ENCODE assay signal across 17 cellular contexts in genomic region chrX:47178337-47178736, GRCh38. TPM values are rescaled to one million over a fixed set of nuclear protein-coding genes. Genes with fewer than 3 reads are reported as not detected.
DNase-seq lines count a peak whose midpoint lies in the region; FAIRE-seq and TF ChIP-seq lines count a peak whose summit lies in the region.
"Had no signal": no experiment of that assay in that cellular context is flagged by ENCODE, and none has a peak within 500 bp of the region (broad histone marks: within the 10 kb centered on the region; RNA-seq: fewer than 3 reads in every experiment).

No MANE protein-coding gene starts in this region.

- H3K27ac ChIP-seq in RWPE1 (peak overlapping the region; percentile 8; the same call in 1 of the 2 replicates), endodermal cell (ENCODE audit: low read depth, low read length) (no peak overlapping the region)
- H3K27ac ChIP-seq: HL-60 had no signal

- CTCF ChIA-PET in RWPE1 (lab: Yijun Ruan, JAX) (no interaction called here), HEK293T (lab: Yijun Ruan, JAX) (no interaction called here)

- peaks cover 57% of the 10 kb centered on the region for H3K9me3 Mint-ChIP-seq in endodermal cell
- peaks cover 12% of the 10 kb centered on the region for H3K9me3 Mint-ChIP-seq in progenitor cell of endocrine pancreas (ENCODE audit: low read depth)
- H3K9me3 Mint-ChIP-seq: CD4-positive, alpha-beta T cell had no signal

- H3K4me1 Mint-ChIP-seq in endodermal cell, result no peaks in the 10 kb centered on the region
- no peaks in the 10 kb centered on the region for H3K4me1 Mint-ChIP-seq in progenitor cell of endocrine pancreas (ENCODE audit: low read depth)
- H3K4me1 Mint-ChIP-seq: B cell had no signal

- H3K27me3 ChIP-seq in endodermal cell (ENCODE audit: control insufficient read depth, insufficient read depth, low read length, poor library complexity, severe bottlenecking), result no peaks in the 10 kb centered on the region

- H3K36me3 Mint-ChIP-seq in endodermal cell (ENCODE audit: low read depth) (peaks cover 51% of the 10 kb centered on the region), progenitor cell of endocrine pancreas (ENCODE audit: insufficient read depth) (peaks cover 14% of the 10 kb centered on the region)

- no peak overlapping the region for H3K9ac ChIP-seq in endodermal cell (ENCODE audit: extremely low read depth, low read length, poor library complexity, severe bottlenecking)

- peak; percentile 47 for FAIRE-seq in GM12891 (lab: Jason Lieb, UNC)
- FAIRE-seq: D721Med had no signal

- DNase-seq in GM12891 (ENCODE audit: insufficient read length, low spot score) (no peak), RWPE1 (ENCODE audit: low spot score) (no peak), endodermal cell (peak; percentile 18), progenitor cell of endocrine pancreas (ENCODE audit: low spot score, unreplicated experiment) (no peak), NCI-H2081 treated with DMSO at 0.1 percent for 48 hours (lab: John Stamatoyannopoulos, UW) (no peak), GF-D8 (lab: John Stamatoyannopoulos, UW) (no peak), HEK293T (ENCODE audit: extremely low spot score) (no peak)
- DNase-seq: CD4-positive, alpha-beta T cell; DND-41; GDM1; GM23248; NCI-H345; NCI-H69; NK-92 treated with Interleukin-12 subunit alpha and Interleukin-12 subunit beta, amount 100 ng/mL, for 24 hours had no signal

- POLR2A ChIA-PET in RWPE1 (lab: Yijun Ruan, JAX; ENCODE audit: low non-redundant PET), result no interaction called here
- POLR2A ChIA-PET in HEK293T (lab: Yijun Ruan, JAX), result no interaction called here

- H3K27ac Mint-ChIP-seq in endodermal cell, result no peak overlapping the region
- peak overlapping the region; percentile 81 for H3K27ac Mint-ChIP-seq in progenitor cell of endocrine pancreas
- H3K27ac Mint-ChIP-seq: B cell; CD4-positive, alpha-beta T cell had no signal

- WGBS in endodermal cell (ENCODE audit: insufficient coverage in 1 of 2, insufficient read length in 1 of 2), 2 experiments, result 90 to 98% methylated on average over 2 to 5 of the region's 5 CpGs

- H3K4me3 ChIP-seq in endodermal cell (ENCODE audit: low read length), result no peak overlapping the region
- H3K4me3 ChIP-seq: GM23248 had no signal

- H3K9me3 ChIP-seq in endodermal cell (ENCODE audit: control insufficient read depth, low read length), result no peaks in the 10 kb centered on the region

- H3K4me3 Mint-ChIP-seq in endodermal cell (no peak overlapping the region), progenitor cell of endocrine pancreas (ENCODE audit: low read depth) (no peak overlapping the region)
- H3K4me3 Mint-ChIP-seq: B cell; CD4-positive, alpha-beta T cell had no signal

- H3K27me3 Mint-ChIP-seq in endodermal cell (ENCODE audit: insufficient read depth) (no peaks in the 10 kb centered on the region), progenitor cell of endocrine pancreas (no peaks in the 10 kb centered on the region)
- H3K27me3 Mint-ChIP-seq: B cell; CD4-positive, alpha-beta T cell had no signal

- no peaks in the 10 kb centered on the region for H3K4me1 ChIP-seq in endodermal cell (ENCODE audit: control insufficient read depth, insufficient read depth, low read length)

- TF ChIP-seq CTCF in RWPE1 (conservative IDR thresholded peaks at IDR 0.05; ENCODE audit: low read depth), result no peak
- no peak for TF ChIP-seq CTCF in endodermal cell (conservative IDR thresholded peaks at IDR 0.05)
- TF ChIP-seq CTCF in progenitor cell of endocrine pancreas (IDR thresholded peaks at IDR 0.05; ENCODE audit: unreplicated experiment), result no peak

- TF ChIP-seq POLR2A in GM12891 (IDR thresholded peaks at IDR 0.05; ENCODE audit: low read depth, low read length), result no peak

- H3K36me3 ChIP-seq in endodermal cell (ENCODE audit: control insufficient read depth, insufficient read depth, low read length), result peaks cover 15% of the 10 kb centered on the region

TF ChIP-seq in GM12891, 5 proteins besides CTCF, POLR2A, EP300 and RAD21:
- TF ChIP-seq PAX5 (IDR thresholded peaks at IDR 0.05; ENCODE audit: insufficient read depth, low read length, severe bottlenecking), result no peak

TF ChIP-seq in HEK293T, 16 proteins besides CTCF, POLR2A, EP300 and RAD21:
- TF ChIP-seq FOXK2 (IDR thresholded peaks at IDR 0.05) (no peak), LEF1 (IDR thresholded peaks at IDR 0.05; ENCODE audit: borderline replicate concordance) (no peak), FOXM1 (IDR thresholded peaks at IDR 0.05; ENCODE audit: borderline replicate concordance) (no peak), PKNOX1 (IDR thresholded peaks at IDR 0.05) (no peak), HDGF (IDR thresholded peaks at IDR 0.05; ENCODE audit: borderline replicate concordance) (no peak), NFRKB (IDR thresholded peaks at IDR 0.05) (no peak), BHLHE40 (IDR thresholded peaks at IDR 0.05; ENCODE audit: borderline replicate concordance) (no peak), CTBP1 (IDR thresholded peaks at IDR 0.05; ENCODE audit: borderline replicate concordance) (no peak), SP1 (IDR thresholded peaks at IDR 0.05) (no peak), SUZ12 (IDR thresholded peaks at IDR 0.05) (no peak), TARDBP (IDR thresholded peaks at IDR 0.05) (no peak), ARNT (IDR thresholded peaks at IDR 0.05) (no peak), FOXA1 (IDR thresholded peaks at IDR 0.05) (no peak), ELF4 (IDR thresholded peaks at IDR 0.05) (no peak), L3MBTL2 (conservative IDR thresholded peaks at IDR 0.05) (no peak), ZNF384 (IDR thresholded peaks at IDR 0.05) (no peak)

RNA-seq across cellular contexts. Expression of gene UBA1, which starts 15.3 kb away (rescaled TPM):
- 126 TPM for polyA plus RNA-seq in GM12891 (2012; ENCODE audit: low read depth, missing spikeins)
- total RNA-seq in endodermal cell (100 to 1,000 TPM; 233 to 448 TPM), progenitor cell of endocrine pancreas (524 and 538 TPM in 2 replicates)
- 280 TPM for polyA plus RNA-seq in endodermal cell (2013, experiment 1 of 2)
- polyA plus RNA-seq in endodermal cell (2013, experiment 2 of 2), result 253 TPM

RNA-seq across cellular contexts. Expression of gene RBM10, which starts 33.3 kb away (rescaled TPM):
- polyA plus RNA-seq in GM12891 (2012; ENCODE audit: low read depth, missing spikeins), result 30.0 TPM
- total RNA-seq in endodermal cell (10 to 100 TPM; 48.3 to 50.6 TPM), progenitor cell of endocrine pancreas (62.5 and 68.2 TPM in 2 replicates)
- polyA plus RNA-seq in endodermal cell (2013, experiment 1 of 2), result 64.6 TPM
- polyA plus RNA-seq in endodermal cell (2013, experiment 2 of 2), result 58.3 TPM

RNA-seq across cellular contexts. Expression of gene NDUFB11, which starts 33.8 kb away (rescaled TPM):
- polyA plus RNA-seq in GM12891 (2012; ENCODE audit: low read depth, missing spikeins), result 99.7 TPM
- 100 to 1,000 TPM in 1 of 2 donors, 10 to 100 TPM in 1; 86.1 to 108 TPM for total RNA-seq in endodermal cell
- polyA plus RNA-seq in endodermal cell (2013, experiment 1 of 2), result 112 TPM
- polyA plus RNA-seq in endodermal cell (2013, experiment 2 of 2), result 102 TPM
- 87.8 and 94.1 TPM in 2 replicates for total RNA-seq in progenitor cell of endocrine pancreas

RNA-seq across cellular contexts. Expression of gene CDK16, which starts 40.1 kb away (rescaled TPM):
- polyA plus RNA-seq in GM12891 (2012; ENCODE audit: low read depth, missing spikeins), result 30.9 TPM
- 100 to 1,000 TPM; 167 to 245 TPM for total RNA-seq in endodermal cell
- polyA plus RNA-seq in endodermal cell (2013, experiment 1 of 2), result 166 TPM
- polyA plus RNA-seq in endodermal cell (2013, experiment 2 of 2), result 145 TPM
- total RNA-seq in progenitor cell of endocrine pancreas, result 236 and 253 TPM in 2 replicates

RNA-seq across cellular contexts. Expression of gene USP11, which starts 54.5 kb away (rescaled TPM):
- 30.1 TPM for polyA plus RNA-seq in GM12891 (2012; ENCODE audit: low read depth, missing spikeins)
- total RNA-seq in endodermal cell (100 to 1,000 TPM; 113 to 214 TPM), progenitor cell of endocrine pancreas (267 and 277 TPM in 2 replicates)
- 126 TPM for polyA plus RNA-seq in endodermal cell (2013, experiment 1 of 2)
- 106 TPM for polyA plus RNA-seq in endodermal cell (2013, experiment 2 of 2)
